8 cellular contexts compared by ENCODE assay signal in genomic region chr3:46368569-46368968, GRCh38. TPM values are rescaled to one million over a fixed set of nuclear protein-coding genes. Genes with fewer than 3 reads are reported as not detected.
DNase-seq lines count a peak whose midpoint lies in the region; ATAC-seq, FAIRE-seq and TF ChIP-seq lines count a peak whose summit lies in the region.

No MANE protein-coding gene starts in this region.

- H3K27me3 ChIP-seq in RWPE2 (ENCODE audit: insufficient read depth, poor library complexity, severe bottlenecking), result peaks cover 3% of the 10 kb centered on the region

- H3K9me3 ChIP-seq in RWPE2 (ENCODE audit: severe bottlenecking) (no peaks in the 10 kb centered on the region), kidney (ENCODE audit: control insufficient read depth in 1 of 2, low read length in 2 of 2) (no peaks in the 10 kb centered on the region)

- peak; percentile 27 for TF ChIP-seq CTCF in RWPE2 (IDR thresholded peaks at IDR 0.05; ENCODE audit: poor library complexity, severe bottlenecking)
- TF ChIP-seq CTCF in kidney (IDR thresholded peaks at IDR 0.05; ENCODE audit: borderline replicate concordance, extremely low read depth, insufficient read depth), result peak; percentile 9

- no peak overlapping the region for H3K27ac ChIP-seq in RWPE2 (ENCODE audit: poor library complexity, severe bottlenecking)
- H3K27ac ChIP-seq in kidney (ENCODE audit: low read depth in 2 of 2, low read length in 2 of 2), result no peak overlapping the region

- no peaks in the 10 kb centered on the region for H3K4me1 ChIP-seq in RWPE2 (ENCODE audit: insufficient read depth, poor library complexity, severe bottlenecking)
- no peaks in the 10 kb centered on the region for H3K4me1 ChIP-seq in kidney (ENCODE audit: control insufficient read depth in 1 of 2, insufficient read depth in 1 of 2, low read depth in 1 of 2, low read length in 2 of 2)

- intact Hi-C loops in kidney (cut with DNase I), result no loop called here

- H3K36me3 ChIP-seq in RWPE2 (ENCODE audit: low read depth) (no peaks in the 10 kb centered on the region), kidney (ENCODE audit: control insufficient read depth in 1 of 2, insufficient read depth in 2 of 2, low read length in 2 of 2) (no peaks in the 10 kb centered on the region)

- DNase-seq in AML-193 (lab: John Stamatoyannopoulos, UW), result peak; percentile 95 to 96
- no peak for DNase-seq in RWPE2 (ENCODE audit: low spot score)
- DNase-seq in activated gamma-delta T cell treated with Interleukin-2 at 50 U/mL for 16 hours, result peak; percentile 64
- DNase-seq in kidney, result peak; percentile 80
- DNase-seq in stimulated activated CD8-positive, alpha-beta memory T cell treated with anti-CD3 and anti-CD28 coated beads, Interleukin-4, amount 100 ng/mL, for 48 hours, result peak; percentile 67
- no peak for DNase-seq in GM19238 (ENCODE audit: insufficient read length, low spot score)

- H3K4me3 ChIP-seq in RWPE2 (ENCODE audit: severe bottlenecking), result no peak overlapping the region
- no peak overlapping the region for H3K4me3 ChIP-seq in kidney (ENCODE audit: low read length in 2 of 2)

- FAIRE-seq in kidney (lab: Jason Lieb, UNC), result no peak

- ATAC-seq in GM21576 (IDR thresholded peaks at IDR 0.05; ENCODE audit: unreplicated experiment) (peak; percentile 45), RWPE2 (ENCODE audit: low read depth) (no peak), GM18517 (IDR thresholded peaks at IDR 0.05; ENCODE audit: unreplicated experiment) (no peak)

- no peak overlapping the region for H3K9ac ChIP-seq in kidney (ENCODE audit: low read length in 2 of 2)

RNA-seq across cellular contexts. Expression of gene CCR5, which starts 2.2 kb away (rescaled TPM):
- 4.4 TPM for total RNA-seq in kidney
- 0.32 TPM for polyA plus RNA-seq in kidney (ENCODE audit: insufficient read depth, low read depth, low replicate concordance)

RNA-seq across cellular contexts. Expression of gene CCR2, which starts 14.7 kb away (rescaled TPM):
- 8.1 TPM for total RNA-seq in kidney
- polyA plus RNA-seq in kidney (ENCODE audit: insufficient read depth, low read depth, low replicate concordance), result 0.62 TPM

RNA-seq across cellular contexts. Expression of gene CCRL2, which starts 38.5 kb away (rescaled TPM):
- 2.8 TPM for total RNA-seq in kidney
- 2.1 TPM for polyA plus RNA-seq in kidney (ENCODE audit: insufficient read depth, low read depth, low replicate concordance)

Comparison
In these comparisons a context has a peak if more than half of its experiments do, and no peak if none do; other contexts are left out.
1. DNase-seq: peak in AML-193 (2 of 2), activated gamma-delta T cell treated with Interleukin-2 at 50 U/mL for 16 hours (single experiment), kidney (single experiment) and stimulated activated CD8-positive, alpha-beta memory T cell treated with anti-CD3 and anti-CD28 coated beads, Interleukin-4, amount 100 ng/mL, for 48 hours (single experiment); none in RWPE2 (single experiment) and GM19238 (single experiment).